Comparison of ENCODE assay signal across 8 cellular contexts in genomic region chr6:7136859-7137334, GRCh38. TPM values are rescaled to one million over a fixed set of nuclear protein-coding genes. Genes with fewer than 3 reads are reported as not detected.
DNase-seq lines count a peak whose midpoint lies in the region; ATAC-seq and TF ChIP-seq lines count a peak whose summit lies in the region.

No MANE protein-coding gene starts in this region.

- H3K27me3 ChIP-seq in Panc1 (ENCODE audit: control insufficient read depth, insufficient read depth, low read length) = no peaks in the 10 kb centered on the region

- intact Hi-C loops in Panc1 (cut with micrococcal nuclease; ENCODE audit: unreplicated experiment) = loop anchor here (2.0 kb wide), 1 partner anchor 24 kb away; no protein-coding TSS in a partner anchor

- peak overlapping the region; percentile 64 to 91 (median 84) for H3K4me3 Mint-ChIP-seq in immature natural killer cell

- no TSS peak for BruUV-seq in Panc1 (replicated peaks; lab: Mats Ljungman, UMichigan)

- no peaks in the 10 kb centered on the region for H3K9me3 ChIP-seq in Panc1 (ENCODE audit: control insufficient read depth, insufficient read depth, low read depth, low read length)

- in situ Hi-C loops in Panc1 (cut with HindIII; ENCODE audit: low pct_unique_long_range_greater_than_20kb, low sequenced_read_pairs) = no loop called here

- peaks cover 45 to 93% of the 10 kb centered on the region in 2 donors for H3K4me1 Mint-ChIP-seq in immature natural killer cell

- POLR2A ChIA-PET in Panc1 (lab: Charles Lee) = interaction anchor here (0.9 kb wide), 1 partner anchor 10 kb away, joined by 3 read pairs; no protein-coding TSS in a partner anchor

- H3K9me3 Mint-ChIP-seq in immature natural killer cell = no peaks in the 10 kb centered on the region

- H3K36me3 Mint-ChIP-seq in immature natural killer cell = no peaks in the 10 kb centered on the region

- peaks cover 63% of the 10 kb centered on the region for H3K4me1 ChIP-seq in Panc1 (ENCODE audit: control insufficient read depth, insufficient read depth, low read length)

- TF ChIP-seq CTCF in Panc1 (IDR thresholded peaks at IDR 0.05) = no peak

- peak overlapping the region; percentile 53 to 94 (median 90) for H3K27ac Mint-ChIP-seq in immature natural killer cell

- H3K27ac ChIP-seq in Panc1 (ENCODE audit: low read length) = peak overlapping the region; percentile 94

- CTCF ChIA-PET in Panc1 (lab: Charles Lee) = interaction anchor here (0.5 kb wide), 1 partner anchor 88 kb away, joined by 6 read pairs; no protein-coding TSS in a partner anchor

- peak overlapping the region; percentile 14 to 33; a peak in 3 of 4 replicates for H3K4me3 ChIP-seq in Panc1 (ENCODE audit: low read depth in 2 of 2, low read length in 2 of 2)

- ATAC-seq in GM18861 (IDR thresholded peaks at IDR 0.05; ENCODE audit: unreplicated experiment) = peak; percentile 34
- ATAC-seq in HG02623 (IDR thresholded peaks at IDR 0.05; ENCODE audit: unreplicated experiment) = peak; percentile 37
- peak; percentile 7; the same call in 1 of the 2 replicates for ATAC-seq in Panc1
- no peak for ATAC-seq in HG02571 (IDR thresholded peaks at IDR 0.05; ENCODE audit: unreplicated experiment)

- peaks cover 0 to 5% (median 2%) of the 10 kb centered on the region in 3 donors for H3K27me3 Mint-ChIP-seq in immature natural killer cell (ENCODE audit: low read depth in 3 of 3)

- H3K36me3 ChIP-seq in Panc1 (ENCODE audit: control insufficient read depth, insufficient read depth, low read length) = no peaks in the 10 kb centered on the region

- DNase-seq in Panc1 (ENCODE audit: low read depth, low spot score) (no peak), immature natural killer cell (no peak), SHP77 treated with DMSO at 0.1 percent for 48 hours (lab: John Stamatoyannopoulos, UW) (no peak), cerebellar nuclear complex (lab: John Stamatoyannopoulos, UW) (no peak), GM19240 (ENCODE audit: insufficient read length, low spot score) (no peak)

RNA-seq across cellular contexts. Expression of gene RREB1, which starts 29.1 kb away (rescaled TPM):
- 30.7 TPM for total RNA-seq in Panc1 (2021; ENCODE audit: unreplicated experiment)
- 17.9 TPM for polyA plus RNA-seq in Panc1 (2012; ENCODE audit: insufficient read length)
- polyA plus RNA-seq in immature natural killer cell = 1 to 10 TPM in 2 of 3 donors, under 1 TPM in 1; 0.17 to 4.5 (median 3.3) TPM
